Comparison of ENCODE assay signal across 21 cellular contexts in genomic region chr15:69734699-69735098, GRCh38.
DNase-seq lines count a peak whose midpoint lies in the region; ATAC-seq, FAIRE-seq and TF ChIP-seq lines count a peak whose summit lies in the region.
"Had no signal": no experiment of that assay in that cellular context is flagged by ENCODE, and none has a peak within 500 bp of the region (broad histone marks: within the 10 kb centered on the region; RNA-seq: fewer than 3 reads in every experiment).

No MANE protein-coding gene starts in this region.

- peak overlapping the region; percentile 32 for H3K9ac ChIP-seq in adipocyte (ENCODE audit: low read length)

- no peaks in the 10 kb centered on the region for H3K27me3 ChIP-seq in right cardiac atrium (ENCODE audit: control insufficient read depth, insufficient read depth)
- peaks cover 7% of the 10 kb centered on the region for H3K27me3 ChIP-seq in adipocyte (replicated peaks; ENCODE audit: control insufficient read depth, insufficient read depth, low read length)
- H3K27me3 ChIP-seq: pancreas had no signal

- H3K9me3 ChIP-seq in right cardiac atrium (ENCODE audit: control insufficient read depth, low read length) (no peaks in the 10 kb centered on the region), adipocyte (ENCODE audit: control insufficient read depth, low read length) (no peaks in the 10 kb centered on the region), mesodermal cell (ENCODE audit: control insufficient read depth, low read length) (peaks cover 6% of the 10 kb centered on the region)
- H3K9me3 ChIP-seq: esophagus squamous epithelium, pancreas had no signal

- DNase-seq in cardiac septum (ENCODE audit: low spot score) (peak; percentile 41), right cardiac atrium (no peak), adipocyte (ENCODE audit: low read depth) (peak; percentile 58), GM13977 (ENCODE audit: low spot score) (no peak), urothelium cell line (ENCODE audit: low spot score) (no peak)
- DNase-seq in activated CD8-positive, alpha-beta memory T cell treated with anti-CD3 and anti-CD28 coated beads, Interleukin-2, amount 50 U/mL, for 4 hours, result no peak
- DNase-seq: activated CD4-positive, alpha-beta T cell treated with anti-CD3 and anti-CD28 coated beads for 48 hours; CD4-positive, CD25-positive, alpha-beta regulatory T cell; effector memory CD8-positive, alpha-beta T cell; esophagus squamous epithelium; GDM1; KG1; naive B cell; NCI-H1694; NCI-H226; SHP77 treated with DMSO at 0.1 percent for 48 hours had no signal

- no peak for TF ChIP-seq CTCF in GM13977 (IDR thresholded peaks at IDR 0.05; ENCODE audit: extremely low read depth, insufficient read depth, missing control alignments)

- in situ Hi-C loops in GM13977 (cut with MboI; ENCODE audit: low pct_unique_long_range_greater_than_20kb, low sequenced_read_pairs, unreplicated experiment), result loop anchor here (25.0 kb wide), 1 partner anchor 353 kb away; the partner anchor contains the start of gene TLE3

- H3K27ac ChIP-seq in right cardiac atrium (ENCODE audit: low read length) (no peak overlapping the region), mesodermal cell (ENCODE audit: low read depth, low read length, severe bottlenecking) (peak overlapping the region; percentile 71)
- H3K27ac ChIP-seq: esophagus squamous epithelium, pancreas had no signal

- no peak for ATAC-seq in right cardiac atrium
- no peak for ATAC-seq in GM21423 (IDR thresholded peaks at IDR 0.05; ENCODE audit: unreplicated experiment)
- ATAC-seq: activated naive CD4-positive, alpha-beta T cell treated with anti-CD3 and anti-CD28 coated beads, Interleukin-2, amount 50 U/mL, for 72 hours; effector memory CD8-positive, alpha-beta T cell had no signal

- 78% methylated on average over 5 of the region's 5 CpGs for WGBS in right cardiac atrium
- WGBS in mesodermal cell (ENCODE audit: insufficient coverage in 2 of 2), 2 experiments, result 85 to 95% methylated on average over 4 of the region's 5 CpGs

- intact Hi-C loops in cardiac septum (cut with DNase I) (no loop called here), right cardiac atrium (cut with DNase I) (loop anchor here in 2 of 4 donors (10.0 kb wide), 1 partner anchor 750 kb away; no protein-coding TSS in a partner anchor)

- no peaks in the 10 kb centered on the region for H3K36me3 ChIP-seq in adipocyte (ENCODE audit: control insufficient read depth, insufficient read depth, low read length, severe bottlenecking)
- no peaks in the 10 kb centered on the region for H3K36me3 ChIP-seq in mesodermal cell (ENCODE audit: control insufficient read depth, insufficient read depth, low read length)
- H3K36me3 ChIP-seq: esophagus squamous epithelium, pancreas had no signal

- FAIRE-seq in urothelium cell line (lab: Jason Lieb, UNC), result no peak
- FAIRE-seq: pancreas had no signal

- H3K4me3 ChIP-seq in right cardiac atrium (ENCODE audit: low read length) (no peak overlapping the region), adipocyte (ENCODE audit: low read length) (peak overlapping the region; percentile 49), mesodermal cell (ENCODE audit: extremely low read depth, insufficient read depth, low read length, poor library complexity, severe bottlenecking) (no peak overlapping the region)
- H3K4me3 ChIP-seq: esophagus squamous epithelium, lung, pancreas had no signal

- H3K4me1 ChIP-seq in right cardiac atrium (ENCODE audit: control insufficient read depth, insufficient read depth, low read length), result no peaks in the 10 kb centered on the region
- H3K4me1 ChIP-seq in adipocyte (ENCODE audit: control insufficient read depth, insufficient read depth, low read length), result peaks cover 47% of the 10 kb centered on the region
- peaks cover 33% of the 10 kb centered on the region for H3K4me1 ChIP-seq in mesodermal cell (ENCODE audit: control insufficient read depth, insufficient read depth, low read length, poor library complexity, severe bottlenecking)
- H3K4me1 ChIP-seq: pancreas had no signal

Comparison
In these comparisons a context has a peak if more than half of its experiments do, and no peak if none do; other contexts are left out.
1. DNase-seq: peak in cardiac septum (single experiment) and adipocyte (single experiment); none in right cardiac atrium (0 of 3), activated CD8-positive, alpha-beta memory T cell treated with anti-CD3 and anti-CD28 coated beads, Interleukin-2, amount 50 U/mL, for 4 hours (single experiment), GM13977 (single experiment) and urothelium cell line (single experiment).